15 cellular contexts compared by ENCODE assay signal in the genomic region with DNA sequence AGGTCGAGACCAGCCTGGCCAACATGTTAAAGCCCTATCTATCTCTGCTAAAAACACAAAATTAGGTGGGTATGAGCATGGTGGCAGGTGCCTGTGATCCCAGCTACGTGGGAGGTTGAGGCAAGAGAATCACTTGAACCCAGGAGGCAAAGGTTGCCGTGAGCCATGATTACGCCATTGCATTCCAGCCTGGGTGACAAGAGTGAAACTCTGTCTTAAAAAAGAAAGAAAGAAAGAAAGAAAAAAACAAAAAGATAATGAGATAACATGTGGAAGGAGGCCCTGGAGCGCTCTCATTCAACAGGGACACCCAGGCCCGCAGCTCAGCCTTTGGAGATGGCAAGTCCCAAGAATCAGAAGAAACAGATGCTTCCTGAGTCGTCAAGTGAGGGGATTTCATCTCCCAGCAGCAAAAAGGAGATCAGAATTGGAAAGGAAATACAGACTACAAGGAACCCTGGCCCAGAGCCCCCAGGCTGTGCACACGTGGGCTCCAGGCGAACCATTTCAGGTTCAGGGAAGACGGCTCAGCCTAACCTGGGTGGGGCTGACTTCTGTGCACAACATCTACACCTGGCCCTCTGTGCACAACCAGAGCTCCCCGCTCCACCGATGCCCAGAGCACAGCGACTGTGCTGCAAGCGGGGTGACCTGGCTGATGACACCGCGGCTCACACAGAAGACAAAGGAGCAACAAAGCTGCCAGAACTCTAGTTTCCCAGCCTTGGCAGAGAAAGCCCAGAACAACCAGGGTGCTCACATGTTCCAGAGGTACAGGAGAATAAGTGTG. TPM values are rescaled to one million over a fixed set of nuclear protein-coding genes. Genes with fewer than 3 reads are reported as not detected.
DNase-seq lines count a peak whose midpoint lies in the region; ATAC-seq, FAIRE-seq and TF ChIP-seq lines count a peak whose summit lies in the region.
"Had no signal": no experiment of that assay in that cellular context is flagged by ENCODE, and none has a peak within 500 bp of the region (broad histone marks: within the 10 kb centered on the region; RNA-seq: fewer than 3 reads in every experiment).

No MANE protein-coding gene starts in this region.

- H3K4me3 ChIP-seq in PC-9, result no peak overlapping the region
- H3K4me3 ChIP-seq in H1 (ENCODE audit: extremely low read depth in 1 of 4, insufficient read depth in 2 of 4, low read depth in 3 of 4, low read length in 4 of 4), result no peak overlapping the region
- peak overlapping the region in 1 of 3 donors; percentile 46 for H3K4me3 ChIP-seq in right lobe of liver
- peak overlapping the region in 3 of 5 donors; percentile 42 to 47 (median 45) for H3K4me3 ChIP-seq in subcutaneous abdominal adipose tissue (ENCODE audit: low read depth in 1 of 5, low read length in 5 of 5)
- H3K4me3 ChIP-seq in CD8-positive, alpha-beta T cell (ENCODE audit: low read depth, low read length), result no peak overlapping the region
- H3K4me3 ChIP-seq: body of pancreas, K562 had no signal

- FAIRE-seq in H1 (lab: Jason Lieb, UNC), result no peak
- FAIRE-seq: K562 had no signal

- no peak overlapping the region for H2BK120ac ChIP-seq in H1 (replicated peaks; ENCODE audit: low read depth, low read length)

- H3K9me3 ChIP-seq in PC-9 (ENCODE audit: insufficient read depth, low read depth) (no peaks in the 10 kb centered on the region), H1 (ENCODE audit: insufficient read depth in 2 of 2, low read depth in 1 of 2, low read length in 1 of 2) (no peaks in the 10 kb centered on the region), right lobe of liver (no peaks in the 10 kb centered on the region), subcutaneous abdominal adipose tissue (ENCODE audit: control insufficient read depth in 5 of 5, low read length in 5 of 5) (no peaks in the 10 kb centered on the region)
- H3K9me3 ChIP-seq in CD8-positive, alpha-beta T cell (ENCODE audit: low read length), result no peaks in the 10 kb centered on the region
- H3K9me3 ChIP-seq: body of pancreas had no signal

- H3K18ac ChIP-seq in H1 (ENCODE audit: extremely low read depth, low read length), result no peak overlapping the region; the same call in 1 of the 2 replicates

- BruUV-seq in PC-9 (replicated peaks; lab: Mats Ljungman, UMichigan), result no TSS peak

- DNase-seq in PC-9 (no peak), H1 (ENCODE audit: low read depth in 1 of 2, low spot score in 2 of 2) (no peak), right lobe of liver (peak; percentile 60 to 84 (median 79)), SIG-M5 (lab: John Stamatoyannopoulos, UW) (no peak)
- no peak for DNase-seq in activated CD8-positive, alpha-beta memory T cell treated with anti-CD3 and anti-CD28 coated beads, Interleukin-2, amount 50 U/mL, for 4 hours
- DNase-seq in CD8-positive, alpha-beta T cell, result no peak
- DNase-seq: activated CD4-positive, alpha-beta T cell treated with anti-CD3 and anti-CD28 coated beads for 1 hour; body of pancreas; CD4-positive, alpha-beta memory T cell; NCI-H2029; stimulated activated CD4-positive, alpha-beta T cell treated with anti-CD3 and anti-CD28 coated beads, Interleukin-4, amount 100 ng/mL, for 1 hour; stimulated activated naive CD4-positive, alpha-beta T cell treated with Interleukin-2 at 50 U/mL for 16 hours had no signal

- H3K9me2 ChIP-seq in PC-9 (ENCODE audit: insufficient read depth), result no peaks in the 10 kb centered on the region

- POLR2A ChIA-PET in PC-9 (lab: Charles Lee; ENCODE audit: unreplicated experiment), result interaction anchor here (0.7 kb wide), 1 partner anchor 411 kb away, joined by 3 read pairs; no protein-coding TSS in a partner anchor
- POLR2A ChIA-PET in H1 (lab: Charles Lee; ENCODE audit: partially characterized antibody), result interaction anchor here (1.1 to 1.5 kb wide), 3 partner anchors 11 to 18 kb away, joined by 3 to 4 read pairs (median 4); no protein-coding TSS in a partner anchor
- POLR2A ChIA-PET in CD8-positive, alpha-beta T cell (lab: Charles Lee), result no interaction called here

- no peaks in the 10 kb centered on the region for H3K9me3 Mint-ChIP-seq in CD8-positive, alpha-beta T cell
- H3K9me3 Mint-ChIP-seq: activated T-helper 1 cell treated with anti-CD3 and anti-CD28 coated beads, Interleukin-12 subunit alpha, Interleukin-12 subunit beta, Interleukin-2, Interleukin-4 antibody, amounts not matched to agents 30 ng/mL and 10 ng/mL and 1 ng/mL, durations not matched to agents 14 hours and 24 hours and 36 hours; CD4-positive, alpha-beta memory T cell had no signal

- intact Hi-C loops in PC-9 (cut with micrococcal nuclease; ENCODE audit: unreplicated experiment), result no loop called here
- intact Hi-C loops in right lobe of liver (cut with DNase I), result no loop called here
- intact Hi-C loops in CD8-positive, alpha-beta T cell (cut with DNase I, micrococcal nuclease), result no loop called here

- H4K91ac ChIP-seq in H1 (replicated peaks; ENCODE audit: insufficient read length, low read length), result peak overlapping the region; percentile 71

- peaks cover 6% of the 10 kb centered on the region; the same call in 1 of the 2 replicates for H3K36me3 ChIP-seq in PC-9 (ENCODE audit: low read depth)
- H3K36me3 ChIP-seq in H1 (ENCODE audit: control insufficient read depth in 2 of 4, insufficient read depth in 4 of 4, low read length in 3 of 4), result no peaks in the 10 kb centered on the region
- no peaks in the 10 kb centered on the region for H3K36me3 ChIP-seq in right lobe of liver
- no peaks in the 10 kb centered on the region for H3K36me3 ChIP-seq in subcutaneous abdominal adipose tissue (ENCODE audit: control insufficient read depth in 5 of 5, insufficient read depth in 5 of 5, low read length in 5 of 5)
- H3K36me3 ChIP-seq in CD8-positive, alpha-beta T cell (ENCODE audit: insufficient read depth, low read length), result no peaks in the 10 kb centered on the region

- H2BK5ac ChIP-seq in H1 (ENCODE audit: low read depth, low read length), result peak overlapping the region; percentile 75

- no peak overlapping the region for H2BK15ac ChIP-seq in H1 (ENCODE audit: low read length)

- peak; percentile 69 to 84 (median 80) for ATAC-seq in right lobe of liver
- no peak for ATAC-seq in CD8-positive, alpha-beta T cell
- ATAC-seq: body of pancreas, K562 had no signal

- 90% methylated on average over 16 of the region's 16 CpGs; no CpG with 5 or more reads in 1 of the 2 experiments for WGBS in H1 (ENCODE audit: extremely low coverage in 1 of 2, insufficient coverage in 1 of 2, insufficient read length in 1 of 2, insufficient replicate concordance in 2 of 2, low coverage in 1 of 2, low lambda C conversion rate in 2 of 2, missing lambda C conversion rate in 1 of 2), 2 experiments
- WGBS in right lobe of liver (ENCODE audit: insufficient coverage, low coverage, low lambda C conversion rate, missing lambda C conversion rate), result 44% methylated on average over 10 of the region's 16 CpGs

- CTCF ChIA-PET in PC-9 (lab: Charles Lee) (interaction anchor here (0.6 kb wide), 1 partner anchor 46 kb away, joined by 4 read pairs; no protein-coding TSS in a partner anchor), H1 (lab: Charles Lee; ENCODE audit: partially characterized antibody) (interaction anchor here (1.0 kb wide), 1 partner anchor 50 kb away, joined by 3 read pairs; no protein-coding TSS in a partner anchor)
- CTCF ChIA-PET in CD8-positive, alpha-beta T cell (lab: Charles Lee), result interaction anchor here (1.0 kb wide), 1 partner anchor 54 kb away, joined by 3 read pairs; no protein-coding TSS in a partner anchor

- H3K79me2 ChIP-seq in PC-9 (ENCODE audit: low read depth), result peaks cover 98% of the 10 kb centered on the region
- peaks cover 3 to 100% of the 10 kb centered on the region in 2 experiments; a peak in 3 of 4 replicates for H3K79me2 ChIP-seq in H1 (ENCODE audit: control insufficient read depth in 1 of 2, insufficient read depth in 2 of 2, low read length in 2 of 2)

- H2BK12ac ChIP-seq in H1 (ENCODE audit: low read depth, low read length), result no peak overlapping the region

- H4K8ac ChIP-seq in H1 (ENCODE audit: extremely low read depth, insufficient read depth, low read length), result no peak overlapping the region

- TF ChIP-seq RAD21 in H1 (IDR thresholded peaks at IDR 0.05 in 1 of 2, conservative IDR thresholded peaks at IDR 0.05 in 1 of 2; ENCODE audit: low read depth in 2 of 2, low read length in 2 of 2), result no peak

- H2AFZ ChIP-seq in PC-9, result no peak overlapping the region
- H2AFZ ChIP-seq in H1 (ENCODE audit: low read length), result no peak overlapping the region

- H3K4me1 Mint-ChIP-seq in CD8-positive, alpha-beta T cell (ENCODE audit: low read depth), result no peaks in the 10 kb centered on the region

- H3K27me3 ChIP-seq in PC-9 (ENCODE audit: insufficient read depth, low read depth) (no peaks in the 10 kb centered on the region), H1 (replicated peaks in 1 of 4; ENCODE audit: control insufficient read depth in 3 of 4, extremely low read depth in 1 of 4, insufficient read depth in 3 of 4, low read length in 3 of 4) (no peaks in the 10 kb centered on the region), right lobe of liver (no peaks in the 10 kb centered on the region), subcutaneous abdominal adipose tissue (ENCODE audit: control insufficient read depth in 5 of 5, insufficient read depth in 4 of 5, low read length in 5 of 5) (no peaks in the 10 kb centered on the region)
- no peaks in the 10 kb centered on the region for H3K27me3 ChIP-seq in CD8-positive, alpha-beta T cell (ENCODE audit: insufficient read depth, low read length)
- H3K27me3 ChIP-seq: body of pancreas had no signal

- peak overlapping the region; percentile 54 for H3K27ac ChIP-seq in PC-9
- H3K27ac ChIP-seq in H1 (ENCODE audit: low read depth, low read length), result peak overlapping the region; percentile 16; the same call in 1 of the 2 replicates
- peak overlapping the region; percentile 47 to 86 (median 74) for H3K27ac ChIP-seq in right lobe of liver
- H3K27ac ChIP-seq in subcutaneous abdominal adipose tissue (ENCODE audit: low read depth, low read length), result peak overlapping the region; percentile 59
- H3K27ac ChIP-seq in CD8-positive, alpha-beta T cell (ENCODE audit: low read depth, low read length), result no peak overlapping the region

- H3K4me2 ChIP-seq in PC-9, result peak overlapping the region; percentile 47
- H3K4me2 ChIP-seq in H1 (ENCODE audit: insufficient read depth in 1 of 2, low read depth in 2 of 2, low read length in 2 of 2), result no peak overlapping the region

- no peak for TF ChIP-seq POLR2A in H1 (IDR thresholded peaks at IDR 0.05; ENCODE audit: control extremely low read depth in 1 of 2, low read depth in 2 of 2, low read length in 2 of 2)
- TF ChIP-seq POLR2A in right lobe of liver (IDR thresholded peaks at IDR 0.05), result no peak

- H3K4me3 Mint-ChIP-seq in CD8-positive, alpha-beta T cell, result no peak overlapping the region
- H3K4me3 Mint-ChIP-seq: activated T-helper 1 cell treated with anti-CD3 and anti-CD28 coated beads, Interleukin-12 subunit alpha, Interleukin-12 subunit beta, Interleukin-2, Interleukin-4 antibody, amounts not matched to agents 30 ng/mL and 10 ng/mL and 1 ng/mL, durations not matched to agents 14 hours and 24 hours and 36 hours had no signal

- H4K20me1 ChIP-seq in PC-9 (ENCODE audit: insufficient read depth) (no peaks in the 10 kb centered on the region; the same call in 1 of the 2 replicates), H1 (replicated peaks in 1 of 2; ENCODE audit: control insufficient read depth in 1 of 2, insufficient read depth in 2 of 2, low read length in 2 of 2) (peaks cover 3 to 17% of the 10 kb centered on the region in 2 experiments)

- H2AK5ac ChIP-seq in H1 (ENCODE audit: low read depth, low read length), result 0 out of 2 replicates have a peak overlapping the region, but pooled peaks have one; percentile 60

- H4K5ac ChIP-seq in H1 (ENCODE audit: insufficient read length, low read depth, low read length), result no peak overlapping the region

- no peak for TF ChIP-seq CTCF in PC-9 (conservative IDR thresholded peaks at IDR 0.05)
- TF ChIP-seq CTCF in H1 (IDR thresholded peaks at IDR 0.05; ENCODE audit: control extremely low read depth in 1 of 3, insufficient read depth in 1 of 3, low read depth in 1 of 3, low read length in 3 of 3), result no peak
- TF ChIP-seq CTCF in right lobe of liver (IDR thresholded peaks at IDR 0.05), result no peak
- TF ChIP-seq CTCF in CD8-positive, alpha-beta T cell (IDR thresholded peaks at IDR 0.05), result no peak

- H3K9ac ChIP-seq in H1 (replicated peaks in 1 of 4; ENCODE audit: extremely low read depth in 1 of 4, low read depth in 3 of 4, low read length in 3 of 4) (no peak overlapping the region), subcutaneous abdominal adipose tissue (ENCODE audit: low read length in 5 of 5) (peak overlapping the region in 3 of 5 donors; percentile 1 to 49 (median 45))

- H3K4me1 ChIP-seq in PC-9 (replicated peaks; ENCODE audit: insufficient read depth), result peaks cover 86% of the 10 kb centered on the region
- H3K4me1 ChIP-seq in H1 (replicated peaks in 1 of 4; ENCODE audit: control insufficient read depth in 3 of 4, insufficient read depth in 4 of 4, low read length in 3 of 4), result peaks cover 19 to 48% (median 32%) of the 10 kb centered on the region in 4 experiments
- H3K4me1 ChIP-seq in right lobe of liver, result peaks cover 0 to 21% (median 7%) of the 10 kb centered on the region in 4 donors
- peaks cover 11 to 66% (median 55%) of the 10 kb centered on the region in 5 donors for H3K4me1 ChIP-seq in subcutaneous abdominal adipose tissue (ENCODE audit: control insufficient read depth in 5 of 5, insufficient read depth in 5 of 5, low read length in 5 of 5)
- no peaks in the 10 kb centered on the region for H3K4me1 ChIP-seq in CD8-positive, alpha-beta T cell (ENCODE audit: insufficient read depth, low read length)
- H3K4me1 ChIP-seq: body of pancreas had no signal

- H3K4ac ChIP-seq in H1 (replicated peaks; ENCODE audit: insufficient read length, low read depth, low read length), result no peak overlapping the region

- no peak overlapping the region for H3K56ac ChIP-seq in H1 (replicated peaks; ENCODE audit: insufficient read length, low read depth, low read length)

- no peaks in the 10 kb centered on the region for H3K23me2 ChIP-seq in H1 (ENCODE audit: low read depth, low read length)

- H3K27ac Mint-ChIP-seq in CD8-positive, alpha-beta T cell, result no peak overlapping the region
- H3K27ac Mint-ChIP-seq: activated T-helper 1 cell treated with anti-CD3 and anti-CD28 coated beads, Interleukin-12 subunit alpha, Interleukin-12 subunit beta, Interleukin-2, Interleukin-4 antibody, amounts not matched to agents 30 ng/mL and 10 ng/mL and 1 ng/mL, durations not matched to agents 14 hours and 24 hours and 36 hours had no signal

- no peak overlapping the region for H3K23ac ChIP-seq in H1 (ENCODE audit: insufficient read length)

- no peak overlapping the region for H3K14ac ChIP-seq in H1 (ENCODE audit: insufficient read length)

- H3K27me3 Mint-ChIP-seq in CD8-positive, alpha-beta T cell (ENCODE audit: low read depth), result no peaks in the 10 kb centered on the region
- H3K27me3 Mint-ChIP-seq: CD4-positive, alpha-beta memory T cell had no signal

- H3F3A ChIP-seq in PC-9 (ENCODE audit: insufficient read depth, low read depth), result peaks cover 40% of the 10 kb centered on the region

- TF ChIP-seq EP300 in H1 (IDR thresholded peaks at IDR 0.05; ENCODE audit: borderline replicate concordance in 1 of 2, low read depth in 2 of 2, low read length in 2 of 2), result no peak

- peaks cover 26% of the 10 kb centered on the region; the same call in 1 of the 2 replicates for H3K79me1 ChIP-seq in H1 (ENCODE audit: low read depth, low read length)

- peaks cover 21% of the 10 kb centered on the region for H3K36me3 Mint-ChIP-seq in CD8-positive, alpha-beta T cell

- no peak overlapping the region for H2BK20ac ChIP-seq in H1 (ENCODE audit: low read length)

RNA-seq across cellular contexts. Expression of a gene that starts 33.2 kb away (rescaled TPM):
- total RNA-seq in PC-9 (2021) (50.8 and 51.7 TPM in 2 replicates), right lobe of liver (10 to 100 TPM; 10.3 to 32.1 (median 14.1) TPM)
- 95.6 and 96.5 TPM in 2 replicates for total RNA-seq in H1 (2021; fragmentation: NEBNext Ultra II Directional; extraction: Animal tissue kit (Norgen Biotek cat#: 25700))
- polyA plus RNA-seq in H1 (2011; rRNA removed), result 109 and 121 TPM in 2 replicates
- 92.3 TPM for polyA plus RNA-seq in H1 (2011; cell fraction: cytosol; rRNA removed)
- 152 TPM for polyA plus RNA-seq in H1 (2011; cell fraction: nucleus; rRNA removed)
- 61.6 to 94.7 TPM (median 83.3 TPM) in 4 replicates for polyA plus RNA-seq in H1 (2012, experiment 1 of 2)
- 78.3 TPM for polyA plus RNA-seq in H1 (2012, experiment 2 of 2)
- polyA plus RNA-seq in H1 (2013, experiment 1 of 2), result 62.9 TPM
- 65.3 TPM for polyA plus RNA-seq in H1 (2013, experiment 2 of 2)
- 176 and 215 TPM in 2 replicates for polyA minus RNA-seq in H1 (2011; rRNA and poly(A)+ RNA removed)
- 71.7 TPM for polyA minus RNA-seq in H1 (2011; cell fraction: cytosol; rRNA and poly(A)+ RNA removed)
- polyA minus RNA-seq in H1 (2011; cell fraction: nucleus; rRNA and poly(A)+ RNA removed), result 67.7 TPM
- 10 to 100 TPM; 17.0 to 17.7 TPM for total RNA-seq in CD8-positive, alpha-beta T cell

Comparison
In these comparisons a context has a peak if more than half of its experiments do, and no peak if none do; other contexts are left out.
1. DNase-seq: peak in right lobe of liver (3 of 3); none in PC-9 (0 of 2), H1 (0 of 2), activated CD8-positive, alpha-beta memory T cell treated with anti-CD3 and anti-CD28 coated beads, Interleukin-2, amount 50 U/mL, for 4 hours (single experiment), SIG-M5 (single experiment) and CD8-positive, alpha-beta T cell (0 of 7).
2. H3K4me3 ChIP-seq: peak in subcutaneous abdominal adipose tissue (3 of 5); none in PC-9 (single experiment), H1 (0 of 4) and CD8-positive, alpha-beta T cell (single experiment).
3. H3K9ac ChIP-seq: peak in subcutaneous abdominal adipose tissue (3 of 5); none in H1 (0 of 4).